ENCODE assay signal across 8 cellular contexts in the genomic region with DNA sequence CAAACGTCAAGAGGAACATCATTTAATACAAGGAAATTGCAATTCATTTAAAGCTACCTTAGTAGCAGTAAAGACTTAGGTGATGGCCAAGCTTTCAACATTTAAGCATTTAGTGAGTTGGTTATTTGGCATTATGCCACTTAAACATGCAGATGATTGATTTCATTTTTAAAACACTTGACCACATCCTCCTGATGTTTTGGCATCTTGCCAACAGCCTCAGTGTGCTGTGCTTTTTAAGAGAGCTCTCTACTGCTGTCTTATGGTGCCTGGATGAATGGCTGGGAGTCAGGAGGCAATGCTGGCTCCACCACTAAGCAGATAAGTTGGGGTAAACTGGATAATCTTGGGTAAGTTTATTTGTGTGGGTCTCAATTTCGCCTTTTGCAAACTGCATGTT.
DNase-seq lines count a peak whose midpoint lies in the region; ATAC-seq and TF ChIP-seq lines count a peak whose summit lies in the region.

No MANE protein-coding gene starts in this region.

- H4K20me1 ChIP-seq in smooth muscle cell (ENCODE audit: low read depth) = no peaks in the 10 kb centered on the region

- WGBS in endodermal cell (ENCODE audit: insufficient coverage in 1 of 2, insufficient read length in 1 of 2), 2 experiments = 67 to 77% methylated on average over 1 to 2 of the region's 2 CpGs
- WGBS in smooth muscle cell (ENCODE audit: low lambda C conversion rate) = 61% methylated on average over 2 of the region's 2 CpGs
- 62 to 63% (median 63%) methylated on average over 2 of the region's 2 CpGs for WGBS in ovary, 3 donors

- no peaks in the 10 kb centered on the region for H3K27me3 Mint-ChIP-seq in endodermal cell (ENCODE audit: insufficient read depth)

- no peak overlapping the region for H3K4me2 ChIP-seq in smooth muscle cell

- TF ChIP-seq EP300 in ovary (IDR thresholded peaks at IDR 0.05) = no peak

- H3K9me3 Mint-ChIP-seq in endodermal cell = no peaks in the 10 kb centered on the region

- H3F3A ChIP-seq in smooth muscle cell (ENCODE audit: low read depth) = no peaks in the 10 kb centered on the region

- no peaks in the 10 kb centered on the region for H3K27me3 ChIP-seq in endodermal cell (ENCODE audit: control insufficient read depth, insufficient read depth, low read length, poor library complexity, severe bottlenecking)
- H3K27me3 ChIP-seq in smooth muscle cell (ENCODE audit: low read depth) = no peaks in the 10 kb centered on the region
- no peaks in the 10 kb centered on the region for H3K27me3 ChIP-seq in HAP-1 (ENCODE audit: low read depth)
- H3K27me3 ChIP-seq in ovary = no peaks in the 10 kb centered on the region

- H3K79me2 ChIP-seq in smooth muscle cell (ENCODE audit: low read depth) = no peaks in the 10 kb centered on the region

- DNase-seq in NCI-H2171 (lab: John Stamatoyannopoulos, UW) (peak; percentile 6), endodermal cell (no peak), smooth muscle cell (lab: John Stamatoyannopoulos, UW; ENCODE audit: unreplicated experiment) (no peak), HAP-1 (ENCODE audit: low spot score in 2 of 2) (no peak), ovary (no peak)
- DNase-seq in activated CD4-positive, alpha-beta T cell treated with anti-CD3 and anti-CD28 coated beads, Interleukin-2, amount 50 U/mL, for 24 hours (ENCODE audit: low read depth in 1 of 2, low spot score in 1 of 2) = peak; percentile 4 to 68

- H3K27ac Mint-ChIP-seq in endodermal cell = no peak overlapping the region

- peak; percentile 45 for TF ChIP-seq CTCF in endodermal cell (conservative IDR thresholded peaks at IDR 0.05)
- TF ChIP-seq CTCF in smooth muscle cell (IDR thresholded peaks at IDR 0.05; ENCODE audit: borderline replicate concordance, insufficient read depth, poor library complexity, severe bottlenecking) = peak; percentile 7
- no peak for TF ChIP-seq CTCF in ovary (IDR thresholded peaks at IDR 0.05)

- H3K36me3 ChIP-seq in endodermal cell (ENCODE audit: control insufficient read depth, insufficient read depth, low read length) = no peaks in the 10 kb centered on the region
- no peaks in the 10 kb centered on the region for H3K36me3 ChIP-seq in smooth muscle cell (ENCODE audit: low read depth)
- no peaks in the 10 kb centered on the region for H3K36me3 ChIP-seq in HAP-1 (replicated peaks)
- no peaks in the 10 kb centered on the region for H3K36me3 ChIP-seq in ovary

- no peak overlapping the region for H3K4me3 ChIP-seq in endodermal cell (ENCODE audit: low read length)
- no peak overlapping the region for H3K4me3 ChIP-seq in smooth muscle cell
- no peak overlapping the region for H3K4me3 ChIP-seq in HAP-1
- no peak overlapping the region for H3K4me3 ChIP-seq in ovary

- H3K27ac ChIP-seq in endodermal cell (ENCODE audit: low read depth, low read length) (no peak overlapping the region), smooth muscle cell (ENCODE audit: low read depth) (no peak overlapping the region), ovary (no peak overlapping the region)

- H2AFZ ChIP-seq in smooth muscle cell (ENCODE audit: low read depth) = no peak overlapping the region

- no peaks in the 10 kb centered on the region for H3K36me3 Mint-ChIP-seq in endodermal cell (ENCODE audit: low read depth)

- intact Hi-C loops in ovary (cut with DNase I) = no loop called here

- TF ChIP-seq POLR2A in ovary (IDR thresholded peaks at IDR 0.05) = no peak

- H3K4me1 Mint-ChIP-seq in endodermal cell = peaks cover 14% of the 10 kb centered on the region

- H3K4me1 ChIP-seq in endodermal cell (ENCODE audit: control insufficient read depth, insufficient read depth, low read length) (peaks cover 4% of the 10 kb centered on the region), smooth muscle cell (ENCODE audit: low read depth) (no peaks in the 10 kb centered on the region), HAP-1 (no peaks in the 10 kb centered on the region), ovary (ENCODE audit: insufficient read depth) (peaks cover 2% of the 10 kb centered on the region)

- no peaks in the 10 kb centered on the region for H3K9me3 ChIP-seq in endodermal cell (ENCODE audit: control insufficient read depth, low read length)
- no peaks in the 10 kb centered on the region for H3K9me3 ChIP-seq in smooth muscle cell (replicated peaks; ENCODE audit: low read depth)
- no peaks in the 10 kb centered on the region for H3K9me3 ChIP-seq in HAP-1
- no peaks in the 10 kb centered on the region for H3K9me3 ChIP-seq in ovary

- no peak overlapping the region for H3K9ac ChIP-seq in endodermal cell (ENCODE audit: extremely low read depth, low read length, poor library complexity, severe bottlenecking)
- no peak overlapping the region for H3K9ac ChIP-seq in smooth muscle cell (ENCODE audit: low read depth)

- no peak overlapping the region for H3K4me3 Mint-ChIP-seq in endodermal cell

- ATAC-seq in GM18511 (IDR thresholded peaks at IDR 0.05; ENCODE audit: unreplicated experiment) (peak; percentile 92), HG02885 (IDR thresholded peaks at IDR 0.05; ENCODE audit: poor library complexity, unreplicated experiment) (peak; percentile 72)

- in situ Hi-C loops in HAP-1 (cut with MboI; ENCODE audit: low sequenced_read_pairs) = no loop called here

Comparison
In these comparisons a context has a peak if more than half of its experiments do, and no peak if none do; other contexts are left out.
1. DNase-seq: peak in NCI-H2171 (single experiment) and activated CD4-positive, alpha-beta T cell treated with anti-CD3 and anti-CD28 coated beads, Interleukin-2, amount 50 U/mL, for 24 hours (2 of 2); none in endodermal cell (single experiment), smooth muscle cell (single experiment), HAP-1 (0 of 2) and ovary (0 of 5).
2. CTCF ChIP-seq: peak in endodermal cell (single experiment) and smooth muscle cell (single experiment); none in ovary (0 of 3).